In the genomic region with DNA sequence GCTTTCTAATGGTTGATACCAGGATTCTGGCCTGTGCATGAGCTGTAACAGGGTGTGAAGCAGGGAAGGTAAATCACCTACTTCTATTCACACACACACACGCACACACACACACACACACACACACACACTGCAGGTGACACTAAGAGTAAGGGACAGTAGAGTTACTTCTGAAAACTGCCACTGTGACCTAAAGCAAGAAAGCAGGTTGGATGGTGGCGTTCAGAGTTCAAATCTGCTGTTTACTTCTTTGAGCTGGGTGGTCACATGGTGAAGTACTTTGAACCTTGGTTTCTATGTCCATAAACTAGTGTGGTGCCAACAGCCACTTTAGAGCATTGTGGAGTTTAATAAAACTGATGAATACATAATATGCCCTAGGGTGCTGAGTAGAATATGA, we compare ENCODE assay signal across 1 cellular context.
A peak's percentile ranks its signal among the peaks of the same experiment; 100 is the strongest.
TF ChIP-seq lines count a peak whose summit lies in the region.

No MANE protein-coding gene starts in this region.

TF ChIP-seq in HepG2, 621 proteins besides CTCF, POLR2A, EP300 and RAD21 (continued from another document and continues in another):
- TF ChIP-seq, protein P1, sequence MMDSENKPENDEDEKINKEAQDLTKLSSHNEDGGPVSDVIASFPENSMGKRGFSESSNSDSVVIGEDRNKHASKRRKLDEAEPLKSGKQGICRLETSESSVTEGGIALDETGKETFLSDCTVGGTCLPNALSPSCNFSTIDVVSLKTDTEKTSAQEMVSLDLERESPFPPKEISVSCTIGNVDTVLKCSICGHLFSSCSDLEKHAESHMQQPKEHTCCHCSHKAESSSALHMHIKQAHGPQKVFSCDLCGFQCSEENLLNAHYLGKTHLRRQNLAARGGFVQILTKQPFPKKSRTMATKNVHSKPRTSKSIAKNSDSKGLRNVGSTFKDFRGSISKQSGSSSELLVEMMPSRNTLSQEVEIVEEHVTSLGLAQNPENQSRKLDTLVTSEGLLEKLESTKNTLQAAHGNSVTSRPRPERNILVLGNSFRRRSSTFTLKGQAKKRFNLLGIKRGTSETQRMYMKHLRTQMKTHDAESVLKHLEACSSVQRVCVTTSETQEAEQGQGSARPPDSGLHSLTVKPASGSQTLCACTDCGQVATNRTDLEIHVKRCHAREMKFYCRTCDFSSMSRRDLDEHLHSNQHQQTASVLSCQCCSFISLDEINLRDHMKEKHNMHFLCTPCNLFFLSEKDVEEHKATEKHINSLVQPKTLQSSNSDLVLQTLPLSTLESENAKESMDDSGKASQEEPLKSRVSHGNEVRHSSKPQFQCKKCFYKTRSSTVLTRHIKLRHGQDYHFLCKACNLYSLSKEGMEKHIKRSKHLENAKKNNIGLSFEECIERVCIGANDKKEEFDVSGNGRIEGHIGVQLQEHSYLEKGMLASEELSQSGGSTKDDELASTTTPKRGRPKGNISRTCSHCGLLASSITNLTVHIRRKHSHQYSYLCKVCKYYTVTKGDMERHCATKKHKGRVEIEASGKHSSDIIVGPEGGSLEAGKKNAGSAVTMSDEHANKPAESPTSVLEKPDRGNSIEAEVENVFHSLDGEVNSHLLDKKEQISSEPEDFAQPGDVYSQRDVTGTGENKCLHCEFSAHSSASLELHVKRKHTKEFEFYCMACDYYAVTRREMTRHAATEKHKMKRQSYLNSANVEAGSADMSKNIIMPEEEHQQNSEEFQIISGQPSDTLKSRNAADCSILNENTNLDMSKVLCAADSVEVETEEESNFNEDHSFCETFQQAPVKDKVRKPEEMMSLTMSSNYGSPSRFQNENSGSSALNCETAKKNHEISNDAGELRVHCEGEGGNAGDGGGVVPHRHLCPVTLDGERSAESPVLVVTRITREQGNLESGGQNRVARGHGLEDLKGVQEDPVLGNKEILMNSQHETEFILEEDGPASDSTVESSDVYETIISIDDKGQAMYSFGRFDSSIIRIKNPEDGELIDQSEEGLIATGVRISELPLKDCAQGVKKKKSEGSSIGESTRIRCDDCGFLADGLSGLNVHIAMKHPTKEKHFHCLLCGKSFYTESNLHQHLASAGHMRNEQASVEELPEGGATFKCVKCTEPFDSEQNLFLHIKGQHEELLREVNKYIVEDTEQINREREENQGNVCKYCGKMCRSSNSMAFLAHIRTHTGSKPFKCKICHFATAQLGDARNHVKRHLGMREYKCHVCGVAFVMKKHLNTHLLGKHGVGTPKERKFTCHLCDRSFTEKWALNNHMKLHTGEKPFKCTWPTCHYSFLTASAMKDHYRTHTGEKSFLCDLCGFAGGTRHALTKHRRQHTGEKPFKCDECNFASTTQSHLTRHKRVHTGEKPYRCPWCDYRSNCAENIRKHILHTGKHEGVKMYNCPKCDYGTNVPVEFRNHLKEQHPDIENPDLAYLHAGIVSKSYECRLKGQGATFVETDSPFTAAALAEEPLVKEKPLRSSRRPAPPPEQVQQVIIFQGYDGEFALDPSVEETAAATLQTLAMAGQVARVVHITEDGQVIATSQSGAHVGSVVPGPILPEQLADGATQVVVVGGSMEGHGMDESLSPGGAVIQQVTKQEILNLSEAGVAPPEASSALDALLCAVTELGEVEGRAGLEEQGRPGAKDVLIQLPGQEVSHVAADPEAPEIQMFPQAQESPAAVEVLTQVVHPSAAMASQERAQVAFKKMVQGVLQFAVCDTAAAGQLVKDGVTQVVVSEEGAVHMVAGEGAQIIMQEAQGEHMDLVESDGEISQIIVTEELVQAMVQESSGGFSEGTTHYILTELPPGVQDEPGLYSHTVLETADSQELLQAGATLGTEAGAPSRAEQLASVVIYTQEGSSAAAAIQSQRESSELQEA (CRISPR knock-in tag; IDR thresholded peaks at IDR 0.05; ENCODE audit: not compliant biosample characterization), result no peak
- TF ChIP-seq ZNF17 (CRISPR knock-in tag; IDR thresholded peaks at IDR 0.05), result no peak
- TF ChIP-seq ZNF224 (CRISPR knock-in tag; IDR thresholded peaks at IDR 0.05), result no peak
- no peak for TF ChIP-seq SNAI1 (CRISPR knock-in tag; IDR thresholded peaks at IDR 0.05; ENCODE audit: borderline replicate concordance)
- no peak for TF ChIP-seq SMARCC2 (IDR thresholded peaks at IDR 0.05)
- no peak for TF ChIP-seq SOX6 (IDR thresholded peaks at IDR 0.05)
- TF ChIP-seq SOX6 (CRISPR knock-in tag; IDR thresholded peaks at IDR 0.05), result peak; percentile 61; the same call in 1 of the 2 replicates
- peak; percentile 28 for TF ChIP-seq TEAD3 (CRISPR knock-in tag; optimal IDR thresholded peaks at IDR 0.05; ENCODE audit: borderline replicate concordance)
- no peak for TF ChIP-seq ZNF724P (CRISPR knock-in tag; IDR thresholded peaks at IDR 0.05; ENCODE audit: borderline replicate concordance)
- TF ChIP-seq, protein P2, sequence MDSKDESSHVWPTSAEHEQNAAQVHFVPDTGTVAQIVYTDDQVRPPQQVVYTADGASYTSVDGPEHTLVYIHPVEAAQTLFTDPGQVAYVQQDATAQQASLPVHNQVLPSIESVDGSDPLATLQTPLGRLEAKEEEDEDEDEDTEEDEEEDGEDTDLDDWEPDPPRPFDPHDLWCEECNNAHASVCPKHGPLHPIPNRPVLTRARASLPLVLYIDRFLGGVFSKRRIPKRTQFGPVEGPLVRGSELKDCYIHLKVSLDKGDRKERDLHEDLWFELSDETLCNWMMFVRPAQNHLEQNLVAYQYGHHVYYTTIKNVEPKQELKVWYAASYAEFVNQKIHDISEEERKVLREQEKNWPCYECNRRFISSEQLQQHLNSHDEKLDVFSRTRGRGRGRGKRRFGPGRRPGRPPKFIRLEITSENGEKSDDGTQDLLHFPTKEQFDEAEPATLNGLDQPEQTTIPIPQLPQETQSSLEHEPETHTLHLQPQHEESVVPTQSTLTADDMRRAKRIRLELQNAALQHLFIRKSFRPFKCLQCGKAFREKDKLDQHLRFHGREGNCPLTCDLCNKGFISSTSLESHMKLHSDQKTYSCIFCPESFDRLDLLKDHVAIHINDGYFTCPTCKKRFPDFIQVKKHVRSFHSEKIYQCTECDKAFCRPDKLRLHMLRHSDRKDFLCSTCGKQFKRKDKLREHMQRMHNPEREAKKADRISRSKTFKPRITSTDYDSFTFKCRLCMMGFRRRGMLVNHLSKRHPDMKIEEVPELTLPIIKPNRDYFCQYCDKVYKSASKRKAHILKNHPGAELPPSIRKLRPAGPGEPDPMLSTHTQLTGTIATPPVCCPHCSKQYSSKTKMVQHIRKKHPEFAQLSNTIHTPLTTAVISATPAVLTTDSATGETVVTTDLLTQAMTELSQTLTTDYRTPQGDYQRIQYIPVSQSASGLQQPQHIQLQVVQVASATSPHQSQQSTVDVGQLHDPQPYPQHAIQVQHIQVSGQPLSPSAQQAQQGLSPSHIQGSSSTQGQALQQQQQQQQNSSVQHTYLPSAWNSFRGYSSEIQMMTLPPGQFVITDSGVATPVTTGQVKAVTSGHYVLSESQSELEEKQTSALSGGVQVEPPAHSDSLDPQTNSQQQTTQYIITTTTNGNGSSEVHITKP (CRISPR knock-in tag; IDR thresholded peaks at IDR 0.05; ENCODE audit: low read depth), result no peak
- TF ChIP-seq ZNF30 (CRISPR knock-in tag; IDR thresholded peaks at IDR 0.05), result no peak
- no peak for TF ChIP-seq DNMT3B (CRISPR knock-in tag; conservative IDR thresholded peaks at IDR 0.05)
- no peak for TF ChIP-seq PAF1 (CRISPR knock-in tag; IDR thresholded peaks at IDR 0.05)
- no peak for TF ChIP-seq TEAD2 (CRISPR knock-in tag; IDR thresholded peaks at IDR 0.05)
- TF ChIP-seq ZNF619 (CRISPR knock-in tag; IDR thresholded peaks at IDR 0.05), result no peak
- no peak for TF ChIP-seq HIVEP1 (CRISPR knock-in tag; IDR thresholded peaks at IDR 0.05)
- TF ChIP-seq, protein P3, sequence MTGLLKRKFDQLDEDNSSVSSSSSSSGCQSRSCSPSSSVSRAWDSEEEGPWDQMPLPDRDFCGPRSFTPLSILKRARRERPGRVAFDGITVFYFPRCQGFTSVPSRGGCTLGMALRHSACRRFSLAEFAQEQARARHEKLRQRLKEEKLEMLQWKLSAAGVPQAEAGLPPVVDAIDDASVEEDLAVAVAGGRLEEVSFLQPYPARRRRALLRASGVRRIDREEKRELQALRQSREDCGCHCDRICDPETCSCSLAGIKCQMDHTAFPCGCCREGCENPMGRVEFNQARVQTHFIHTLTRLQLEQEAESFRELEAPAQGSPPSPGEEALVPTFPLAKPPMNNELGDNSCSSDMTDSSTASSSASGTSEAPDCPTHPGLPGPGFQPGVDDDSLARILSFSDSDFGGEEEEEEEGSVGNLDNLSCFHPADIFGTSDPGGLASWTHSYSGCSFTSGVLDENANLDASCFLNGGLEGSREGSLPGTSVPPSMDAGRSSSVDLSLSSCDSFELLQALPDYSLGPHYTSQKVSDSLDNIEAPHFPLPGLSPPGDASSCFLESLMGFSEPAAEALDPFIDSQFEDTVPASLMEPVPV (CRISPR knock-in tag; IDR thresholded peaks at IDR 0.05), result no peak
- peak; percentile 82 for TF ChIP-seq ZMYM3 (CRISPR knock-in tag; IDR thresholded peaks at IDR 0.05)
- no peak for TF ChIP-seq AHR (CRISPR knock-in tag; IDR thresholded peaks at IDR 0.05)
- TF ChIP-seq, protein P4, sequence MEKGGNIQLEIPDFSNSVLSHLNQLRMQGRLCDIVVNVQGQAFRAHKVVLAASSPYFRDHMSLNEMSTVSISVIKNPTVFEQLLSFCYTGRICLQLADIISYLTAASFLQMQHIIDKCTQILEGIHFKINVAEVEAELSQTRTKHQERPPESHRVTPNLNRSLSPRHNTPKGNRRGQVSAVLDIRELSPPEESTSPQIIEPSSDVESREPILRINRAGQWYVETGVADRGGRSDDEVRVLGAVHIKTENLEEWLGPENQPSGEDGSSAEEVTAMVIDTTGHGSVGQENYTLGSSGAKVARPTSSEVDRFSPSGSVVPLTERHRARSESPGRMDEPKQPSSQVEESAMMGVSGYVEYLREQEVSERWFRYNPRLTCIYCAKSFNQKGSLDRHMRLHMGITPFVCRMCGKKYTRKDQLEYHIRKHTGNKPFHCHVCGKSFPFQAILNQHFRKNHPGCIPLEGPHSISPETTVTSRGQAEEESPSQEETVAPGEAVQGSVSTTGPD (CRISPR knock-in tag; IDR thresholded peaks at IDR 0.05), result peak; percentile 63; the same call in 1 of the 2 replicates
- TF ChIP-seq SOX13 (IDR thresholded peaks at IDR 0.05), result no peak
- peak in 1 of 2 experiments; percentile 48; a peak in 1 of 4 replicates for TF ChIP-seq SOX13 (CRISPR knock-in tag; conservative IDR thresholded peaks at IDR 0.05 in 1 of 2, IDR thresholded peaks at IDR 0.05 in 1 of 2)
- no peak for TF ChIP-seq ELF4 (CRISPR knock-in tag; IDR thresholded peaks at IDR 0.05; ENCODE audit: borderline replicate concordance)
- no peak for TF ChIP-seq ZNF567 (CRISPR knock-in tag; IDR thresholded peaks at IDR 0.05; ENCODE audit: borderline replicate concordance)
- TF ChIP-seq ARNTL (CRISPR knock-in tag; IDR thresholded peaks at IDR 0.05), result peak; percentile 67; the same call in 1 of the 2 replicates
- no peak for TF ChIP-seq HDAC6 (IDR thresholded peaks at IDR 0.05; ENCODE audit: low read depth, low read length)
- no peak for TF ChIP-seq ZFAT (CRISPR knock-in tag; conservative IDR thresholded peaks at IDR 0.05)
- TF ChIP-seq, protein P5, sequence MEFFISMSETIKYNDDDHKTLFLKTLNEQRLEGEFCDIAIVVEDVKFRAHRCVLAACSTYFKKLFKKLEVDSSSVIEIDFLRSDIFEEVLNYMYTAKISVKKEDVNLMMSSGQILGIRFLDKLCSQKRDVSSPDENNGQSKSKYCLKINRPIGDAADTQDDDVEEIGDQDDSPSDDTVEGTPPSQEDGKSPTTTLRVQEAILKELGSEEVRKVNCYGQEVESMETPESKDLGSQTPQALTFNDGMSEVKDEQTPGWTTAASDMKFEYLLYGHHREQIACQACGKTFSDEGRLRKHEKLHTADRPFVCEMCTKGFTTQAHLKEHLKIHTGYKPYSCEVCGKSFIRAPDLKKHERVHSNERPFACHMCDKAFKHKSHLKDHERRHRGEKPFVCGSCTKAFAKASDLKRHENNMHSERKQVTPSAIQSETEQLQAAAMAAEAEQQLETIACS (CRISPR knock-in tag; IDR thresholded peaks at IDR 0.05), result no peak
- TF ChIP-seq HNF4A (CRISPR knock-in tag; IDR thresholded peaks at IDR 0.05), result peak; percentile 89
- TF ChIP-seq ISX (CRISPR knock-in tag; conservative IDR thresholded peaks at IDR 0.05), result no peak
- no peak for TF ChIP-seq HMGA1 (CRISPR knock-in tag; conservative IDR thresholded peaks at IDR 0.05)
- no peak for TF ChIP-seq SMAD1 (CRISPR knock-in tag; IDR thresholded peaks at IDR 0.05; ENCODE audit: borderline replicate concordance, low read depth)
- TF ChIP-seq GFI1 (CRISPR knock-in tag; IDR thresholded peaks at IDR 0.05; ENCODE audit: borderline replicate concordance), result no peak
- TF ChIP-seq, protein P6, sequence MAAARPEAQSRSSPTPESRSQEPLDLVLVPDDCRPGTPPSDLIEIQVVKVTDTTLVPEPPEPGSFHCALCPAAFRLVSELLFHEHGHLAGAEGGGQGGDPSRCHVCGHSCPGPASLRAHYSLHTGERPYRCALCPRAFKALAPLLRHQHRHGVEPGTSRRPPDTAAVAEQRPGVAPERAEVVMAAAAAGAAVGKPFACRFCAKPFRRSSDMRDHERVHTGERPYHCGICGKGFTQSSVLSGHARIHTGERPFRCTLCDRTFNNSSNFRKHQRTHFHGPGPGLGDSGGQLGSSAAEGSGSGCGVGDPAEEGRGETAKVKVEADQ (CRISPR knock-in tag; IDR thresholded peaks at IDR 0.05; ENCODE audit: borderline replicate concordance), result no peak; the same call in 1 of the 2 replicates
- TF ChIP-seq, protein P7, sequence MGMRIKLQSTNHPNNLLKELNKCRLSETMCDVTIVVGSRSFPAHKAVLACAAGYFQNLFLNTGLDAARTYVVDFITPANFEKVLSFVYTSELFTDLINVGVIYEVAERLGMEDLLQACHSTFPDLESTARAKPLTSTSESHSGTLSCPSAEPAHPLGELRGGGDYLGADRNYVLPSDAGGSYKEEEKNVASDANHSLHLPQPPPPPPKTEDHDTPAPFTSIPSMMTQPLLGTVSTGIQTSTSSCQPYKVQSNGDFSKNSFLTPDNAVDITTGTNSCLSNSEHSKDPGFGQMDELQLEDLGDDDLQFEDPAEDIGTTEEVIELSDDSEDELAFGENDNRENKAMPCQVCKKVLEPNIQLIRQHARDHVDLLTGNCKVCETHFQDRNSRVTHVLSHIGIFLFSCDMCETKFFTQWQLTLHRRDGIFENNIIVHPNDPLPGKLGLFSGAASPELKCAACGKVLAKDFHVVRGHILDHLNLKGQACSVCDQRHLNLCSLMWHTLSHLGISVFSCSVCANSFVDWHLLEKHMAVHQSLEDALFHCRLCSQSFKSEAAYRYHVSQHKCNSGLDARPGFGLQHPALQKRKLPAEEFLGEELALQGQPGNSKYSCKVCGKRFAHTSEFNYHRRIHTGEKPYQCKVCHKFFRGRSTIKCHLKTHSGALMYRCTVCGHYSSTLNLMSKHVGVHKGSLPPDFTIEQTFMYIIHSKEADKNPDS (CRISPR knock-in tag; IDR thresholded peaks at IDR 0.05), result peak; percentile 85; the same call in 1 of the 2 replicates
- no peak for TF ChIP-seq PHF8 (CRISPR knock-in tag; IDR thresholded peaks at IDR 0.05)
- no peak for TF ChIP-seq RFX5 (IDR thresholded peaks at IDR 0.05; ENCODE audit: low read depth, low read length)
- TF ChIP-seq HNRNPUL1 (IDR thresholded peaks at IDR 0.05; ENCODE audit: low read depth, low read length), result no peak
- no peak for TF ChIP-seq DNMT1 (CRISPR knock-in tag; IDR thresholded peaks at IDR 0.05)
- no peak for TF ChIP-seq NR3C1 (CRISPR knock-in tag; IDR thresholded peaks at IDR 0.05)
- TF ChIP-seq, protein P8, sequence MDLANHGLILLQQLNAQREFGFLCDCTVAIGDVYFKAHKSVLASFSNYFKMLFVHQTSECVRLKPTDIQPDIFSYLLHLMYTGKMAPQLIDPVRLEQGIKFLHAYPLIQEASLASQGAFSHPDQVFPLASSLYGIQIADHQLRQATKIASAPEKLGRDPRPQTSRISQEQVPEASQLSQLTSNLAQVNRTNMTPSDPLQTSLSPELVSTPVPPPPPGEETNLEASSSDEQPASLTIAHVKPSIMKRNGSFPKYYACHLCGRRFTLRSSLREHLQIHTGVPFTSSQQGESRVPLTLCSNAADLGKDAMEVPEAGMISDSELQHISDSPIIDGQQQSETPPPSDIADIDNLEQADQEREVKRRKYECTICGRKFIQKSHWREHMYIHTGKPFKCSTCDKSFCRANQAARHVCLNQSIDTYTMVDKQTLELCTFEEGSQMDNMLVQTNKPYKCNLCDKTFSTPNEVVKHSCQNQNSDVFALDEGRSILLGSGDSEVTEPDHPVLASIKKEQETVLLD (CRISPR knock-in tag; IDR thresholded peaks at IDR 0.05; ENCODE audit: low read depth), result no peak
